Comparison of ENCODE assay signal across 7 cellular contexts in the genomic region with DNA sequence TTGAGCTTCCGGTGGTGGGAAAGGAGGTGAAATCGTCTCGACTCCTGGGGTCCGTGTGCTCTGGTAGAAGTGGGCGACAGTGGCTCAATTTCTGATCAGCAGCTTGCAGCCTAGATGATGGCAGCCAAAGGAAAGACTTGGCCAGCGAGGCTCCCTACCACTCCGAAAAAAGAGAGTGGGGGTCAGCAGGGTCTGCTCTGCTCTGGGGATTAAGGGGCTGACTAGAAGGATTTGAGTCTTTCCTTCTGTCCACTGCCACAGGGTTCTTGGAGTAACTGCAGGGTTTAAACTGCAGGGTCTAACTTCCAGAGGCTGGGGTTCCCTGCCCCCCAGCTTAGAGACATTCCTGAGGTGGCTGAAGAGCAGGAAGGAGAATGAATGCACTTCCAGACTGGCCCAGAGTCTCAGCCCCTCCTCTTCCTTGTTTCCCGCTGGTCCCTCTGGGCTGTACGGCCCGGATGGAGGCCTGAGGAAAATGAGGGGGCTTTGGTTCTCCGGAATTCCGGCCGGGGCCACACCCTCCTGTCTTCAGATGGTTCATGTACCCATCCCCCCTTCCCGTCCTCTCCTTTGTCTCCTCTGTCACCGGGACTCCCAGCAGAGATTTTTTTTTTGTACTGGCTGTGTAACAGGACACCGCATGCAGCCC. TPM values are rescaled to one million over a fixed set of nuclear protein-coding genes. Genes with fewer than 3 reads are reported as not detected.
DNase-seq lines count a peak whose midpoint lies in the region; ATAC-seq and TF ChIP-seq lines count a peak whose summit lies in the region.

No MANE protein-coding gene starts in this region.

- H2AK5ac ChIP-seq in H9 (ENCODE audit: insufficient read length, low read length) = no peak overlapping the region

- no peak overlapping the region for H2BK20ac ChIP-seq in H9 (ENCODE audit: low read depth, low read length, poor library complexity, severe bottlenecking)

- peaks cover 19% of the 10 kb centered on the region for H3K23me2 ChIP-seq in H9 (ENCODE audit: insufficient read length, low read depth, low read length, poor library complexity, severe bottlenecking)

- H3K18ac ChIP-seq in H9 (ENCODE audit: insufficient read length, low read depth, low read length) = peak overlapping the region; percentile 93

- WGBS in H9 (ENCODE audit: extremely low coverage, insufficient read length, low lambda C conversion rate) = no CpG with 5 or more reads among the region's 16 CpGs

- peak overlapping the region; percentile 85 for H3K4me2 ChIP-seq in H9 (ENCODE audit: insufficient read depth, insufficient read length, low read length)

- no peak overlapping the region for H3K56ac ChIP-seq in H9 (ENCODE audit: insufficient read length, low read depth, low read length)

- no peak overlapping the region for H4K91ac ChIP-seq in H9 (ENCODE audit: insufficient read length, low read depth, low read length)

- CTCF ChIA-PET in RWPE1 (lab: Yijun Ruan, JAX) = interaction anchor here (0.5 to 0.7 kb wide), 2 partner anchors 131 to 861 kb away, joined by 3 to 4 read pairs; no protein-coding TSS in a partner anchor

- peak overlapping the region; percentile 88 to 96 for H3K4me3 ChIP-seq in mucosa of rectum (ENCODE audit: low read length in 2 of 2)

- H3K14ac ChIP-seq in H9 (ENCODE audit: insufficient read depth, low read length) = peak overlapping the region; percentile 72

- no peak for ATAC-seq in effector memory CD8-positive, alpha-beta T cell (replicated peaks)
- ATAC-seq in GM21786 (IDR thresholded peaks at IDR 0.05; ENCODE audit: unreplicated experiment) (no peak), GM19023 (IDR thresholded peaks at IDR 0.05; ENCODE audit: unreplicated experiment) (no peak)

- peak overlapping the region; percentile 96 for H3K4me3 Mint-ChIP-seq in H9
- peak overlapping the region; percentile 91 to 99 for H3K4me3 Mint-ChIP-seq in effector memory CD8-positive, alpha-beta T cell

- TF ChIP-seq CTCF in H9 (conservative IDR thresholded peaks at IDR 0.05) (no peak), RWPE1 (conservative IDR thresholded peaks at IDR 0.05; ENCODE audit: low read depth) (no peak)

- H4K20me1 ChIP-seq in H9 (ENCODE audit: control insufficient read depth, insufficient read depth, insufficient read length) = no peaks in the 10 kb centered on the region

- peak overlapping the region; percentile 67 for H3K9ac ChIP-seq in H9 (ENCODE audit: extremely low read depth, insufficient read length, low read length)
- peak overlapping the region; percentile 96 to 99 for H3K9ac ChIP-seq in mucosa of rectum (ENCODE audit: low read depth in 1 of 2, low read length in 2 of 2)

- DNase-seq in H9 (peak; percentile 95), RWPE1 (ENCODE audit: low spot score) (peak; percentile 49), dedifferentiated amniotic fluid mesenchymal stem cell (ENCODE audit: extremely low spot score) (no peak)
- DNase-seq in effector memory CD8-positive, alpha-beta T cell = no peak

- no peak overlapping the region for H3K23ac ChIP-seq in H9 (ENCODE audit: insufficient read length, low read depth, low read length)

- no peaks in the 10 kb centered on the region for H3K27me3 ChIP-seq in H9 (ENCODE audit: insufficient read depth, low read length)
- no peaks in the 10 kb centered on the region for H3K27me3 ChIP-seq in mucosa of rectum (ENCODE audit: control insufficient read depth in 2 of 2, insufficient read depth in 2 of 2, low read length in 2 of 2)

- H3K27ac Mint-ChIP-seq in H9 = peak overlapping the region; percentile 99 to 100 (median 99)
- peak overlapping the region; percentile 91 to 96 for H3K27ac Mint-ChIP-seq in effector memory CD8-positive, alpha-beta T cell

- H2BK12ac ChIP-seq in H9 (ENCODE audit: insufficient read length, low read depth, low read length) = no peak overlapping the region

- H3K79me1 ChIP-seq in H9 (ENCODE audit: insufficient read depth, low read depth, low read length, poor library complexity, severe bottlenecking) = peaks cover 3% of the 10 kb centered on the region

- peaks cover 7 to 21% of the 10 kb centered on the region in 2 donors for H3K36me3 ChIP-seq in mucosa of rectum (ENCODE audit: control insufficient read depth in 2 of 2, insufficient read depth in 2 of 2, low read length in 2 of 2)

- H4K8ac ChIP-seq in H9 (replicated peaks; ENCODE audit: insufficient read length, low read depth, low read length) = no peak overlapping the region

- H3K9me3 Mint-ChIP-seq in H9 = no peaks in the 10 kb centered on the region
- H3K9me3 Mint-ChIP-seq in effector memory CD8-positive, alpha-beta T cell = no peaks in the 10 kb centered on the region

- H3K4me1 Mint-ChIP-seq in H9 = peaks cover 43 to 64% of the 10 kb centered on the region in 2 experiments
- peaks cover 45% of the 10 kb centered on the region in 2 donors for H3K4me1 Mint-ChIP-seq in effector memory CD8-positive, alpha-beta T cell (ENCODE audit: low read depth in 2 of 2)

- no peak overlapping the region for H2BK5ac ChIP-seq in H9 (ENCODE audit: insufficient read length, low read length)

- peak overlapping the region; percentile 70 for H2BK120ac ChIP-seq in H9 (ENCODE audit: low read depth, low read length, poor library complexity, severe bottlenecking)

- H3K79me2 ChIP-seq in H9 (ENCODE audit: insufficient read depth, low read length) = peaks cover 32% of the 10 kb centered on the region; the same call in 1 of the 2 replicates

- H3K9me3 ChIP-seq in H9 (ENCODE audit: control insufficient read depth, low read depth, low read length) = no peaks in the 10 kb centered on the region
- no peaks in the 10 kb centered on the region for H3K9me3 ChIP-seq in mucosa of rectum (ENCODE audit: control insufficient read depth in 2 of 2, low read length in 2 of 2)

- H4K5ac ChIP-seq in H9 (ENCODE audit: insufficient read length, low read depth, low read length) = no peak overlapping the region

- no peak overlapping the region for H3T11ph ChIP-seq in H9 (ENCODE audit: low read length)

- H3K36me3 Mint-ChIP-seq in H9 (ENCODE audit: insufficient read depth in 1 of 3, low read depth in 3 of 3) = peaks cover 18 to 36% (median 27%) of the 10 kb centered on the region in 3 experiments
- H3K36me3 Mint-ChIP-seq in effector memory CD8-positive, alpha-beta T cell (ENCODE audit: insufficient read depth) = peaks cover under 1% of the 10 kb centered on the region

- H3K4me1 ChIP-seq in H9 (ENCODE audit: insufficient read depth, low read length) (peaks cover 14% of the 10 kb centered on the region), mucosa of rectum (ENCODE audit: control insufficient read depth in 2 of 2, insufficient read depth in 2 of 2, low read length in 2 of 2) (peaks cover 35 to 46% of the 10 kb centered on the region in 2 donors)

- no peak overlapping the region for H2BK15ac ChIP-seq in H9 (ENCODE audit: low read depth, low read length)

- H3K27me3 Mint-ChIP-seq in H9 (ENCODE audit: low read depth) = no peaks in the 10 kb centered on the region
- no peaks in the 10 kb centered on the region for H3K27me3 Mint-ChIP-seq in effector memory CD8-positive, alpha-beta T cell

- H3K4ac ChIP-seq in H9 (ENCODE audit: low read depth, low read length) = peak overlapping the region; percentile 96; the same call in 1 of the 2 replicates

- H3K27ac ChIP-seq in H9 (ENCODE audit: insufficient read length, low read depth, low read length) = peak overlapping the region; percentile 72
- peak overlapping the region; percentile 97 for H3K27ac ChIP-seq in RWPE1
- peak overlapping the region; percentile 97 to 99 for H3K27ac ChIP-seq in mucosa of rectum (ENCODE audit: low read depth in 2 of 2, low read length in 2 of 2)

- H2AFZ ChIP-seq in H9 (ENCODE audit: low read length) = no peak overlapping the region

- POLR2A ChIA-PET in RWPE1 (lab: Yijun Ruan, JAX; ENCODE audit: low non-redundant PET) = interaction anchor here (1.3 kb wide), 1 partner anchor 9 kb away, joined by 8 read pairs; no protein-coding TSS in a partner anchor

RNA-seq across cellular contexts. Expression of gene SERPINH1, which starts 0.9 kb away (rescaled TPM):
- total RNA-seq in H9 (2021) = 253 and 263 TPM in 2 replicates

RNA-seq across cellular contexts. Expression of gene GDPD5, which starts 37.2 kb away (rescaled TPM):
- total RNA-seq in H9 (2021) = 6.9 and 7.8 TPM in 2 replicates

Comparison
In these comparisons a context has a peak if more than half of its experiments do, and no peak if none do; other contexts are left out.
1. DNase-seq: peak in H9 (single experiment) and RWPE1 (single experiment); none in effector memory CD8-positive, alpha-beta T cell (0 of 3) and dedifferentiated amniotic fluid mesenchymal stem cell (single experiment).
2. Peak in every context shown above with its lines, with median percentiles within 50 percentile points of each other: H3K27ac ChIP-seq.